ENCODE assay signal across 1 cellular context in genomic region chr16:2905241-2905987, GRCh38.
TF ChIP-seq lines count a peak whose summit lies in the region.

No MANE protein-coding gene starts in this region.

TF ChIP-seq in GM12878, 131 proteins besides CTCF, POLR2A, EP300 and RAD21 (continued from another document and continues in another):
- TF ChIP-seq, protein P1, sequence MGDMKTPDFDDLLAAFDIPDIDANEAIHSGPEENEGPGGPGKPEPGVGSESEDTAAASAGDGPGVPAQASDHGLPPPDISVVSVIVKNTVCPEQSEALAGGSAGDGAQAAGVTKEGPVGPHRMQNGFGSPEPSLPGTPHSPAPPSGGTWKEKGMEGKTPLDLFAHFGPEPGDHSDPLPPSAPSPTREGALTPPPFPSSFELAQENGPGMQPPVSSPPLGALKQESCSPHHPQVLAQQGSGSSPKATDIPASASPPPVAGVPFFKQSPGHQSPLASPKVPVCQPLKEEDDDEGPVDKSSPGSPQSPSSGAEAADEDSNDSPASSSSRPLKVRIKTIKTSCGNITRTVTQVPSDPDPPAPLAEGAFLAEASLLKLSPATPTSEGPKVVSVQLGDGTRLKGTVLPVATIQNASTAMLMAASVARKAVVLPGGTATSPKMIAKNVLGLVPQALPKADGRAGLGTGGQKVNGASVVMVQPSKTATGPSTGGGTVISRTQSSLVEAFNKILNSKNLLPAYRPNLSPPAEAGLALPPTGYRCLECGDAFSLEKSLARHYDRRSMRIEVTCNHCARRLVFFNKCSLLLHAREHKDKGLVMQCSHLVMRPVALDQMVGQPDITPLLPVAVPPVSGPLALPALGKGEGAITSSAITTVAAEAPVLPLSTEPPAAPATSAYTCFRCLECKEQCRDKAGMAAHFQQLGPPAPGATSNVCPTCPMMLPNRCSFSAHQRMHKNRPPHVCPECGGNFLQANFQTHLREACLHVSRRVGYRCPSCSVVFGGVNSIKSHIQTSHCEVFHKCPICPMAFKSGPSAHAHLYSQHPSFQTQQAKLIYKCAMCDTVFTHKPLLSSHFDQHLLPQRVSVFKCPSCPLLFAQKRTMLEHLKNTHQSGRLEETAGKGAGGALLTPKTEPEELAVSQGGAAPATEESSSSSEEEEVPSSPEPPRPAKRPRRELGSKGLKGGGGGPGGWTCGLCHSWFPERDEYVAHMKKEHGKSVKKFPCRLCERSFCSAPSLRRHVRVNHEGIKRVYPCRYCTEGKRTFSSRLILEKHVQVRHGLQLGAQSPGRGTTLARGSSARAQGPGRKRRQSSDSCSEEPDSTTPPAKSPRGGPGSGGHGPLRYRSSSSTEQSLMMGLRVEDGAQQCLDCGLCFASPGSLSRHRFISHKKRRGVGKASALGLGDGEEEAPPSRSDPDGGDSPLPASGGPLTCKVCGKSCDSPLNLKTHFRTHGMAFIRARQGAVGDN (IDR thresholded peaks at IDR 0.05) = no peak
- no peak for TF ChIP-seq MLLT1 (IDR thresholded peaks at IDR 0.05)
- no peak for TF ChIP-seq BRCA1 (IDR thresholded peaks at IDR 0.05; ENCODE audit: low read depth, low read length)
- TF ChIP-seq TAF1 (IDR thresholded peaks at IDR 0.05; ENCODE audit: borderline replicate concordance, low read depth, low read length) = peak; percentile 81; the same call in 1 of the 2 replicates
- peak; percentile 92 for TF ChIP-seq SP1 (IDR thresholded peaks at IDR 0.05; ENCODE audit: low read depth, low read length)
- no peak for TF ChIP-seq BMI1 (IDR thresholded peaks at IDR 0.05; ENCODE audit: borderline replicate concordance)
- TF ChIP-seq PAX8 (IDR thresholded peaks at IDR 0.05) = no peak
- no peak for TF ChIP-seq NRF1 (conservative IDR thresholded peaks at IDR 0.05; ENCODE audit: low read depth, low read length)
- TF ChIP-seq KDM1A (IDR thresholded peaks at IDR 0.05; ENCODE audit: borderline replicate concordance) = no peak
- no peak for TF ChIP-seq RELB (IDR thresholded peaks at IDR 0.05; ENCODE audit: low read depth)
- TF ChIP-seq JUNB (IDR thresholded peaks at IDR 0.05) = no peak
- TF ChIP-seq MTA3 (IDR thresholded peaks at IDR 0.05; ENCODE audit: borderline replicate concordance, low read length) = no peak
- peak; percentile 48; the same call in 1 of the 2 replicates for TF ChIP-seq TCF12 (IDR thresholded peaks at IDR 0.05; ENCODE audit: low read depth, low read length)
- TF ChIP-seq E2F8 (IDR thresholded peaks at IDR 0.05; ENCODE audit: low read depth, partially characterized antibody) = no peak
- TF ChIP-seq EGR1 (IDR thresholded peaks at IDR 0.05; ENCODE audit: borderline replicate concordance in 1 of 2, low read depth in 2 of 2, low read length in 2 of 2) = no peak
- TF ChIP-seq ZSCAN29 (IDR thresholded peaks at IDR 0.05) = no peak
- TF ChIP-seq SMAD1 (IDR thresholded peaks at IDR 0.05; ENCODE audit: low read depth, partially characterized antibody) = no peak
- TF ChIP-seq EED (IDR thresholded peaks at IDR 0.05; ENCODE audit: low read depth) = no peak
- no peak for TF ChIP-seq MYC (IDR thresholded peaks at IDR 0.05; ENCODE audit: insufficient read depth, insufficient read length, insufficient replicate concordance, low read length, severe bottlenecking)
- TF ChIP-seq EZH2 (IDR thresholded peaks at IDR 0.05; ENCODE audit: borderline replicate concordance, control insufficient read depth, low read depth, low read length) = no peak
- TF ChIP-seq SMAD5 (IDR thresholded peaks at IDR 0.05; ENCODE audit: low read depth) = peak; percentile 74; the same call in 1 of the 2 replicates
- TF ChIP-seq PAX5 (IDR thresholded peaks at IDR 0.05; ENCODE audit: borderline replicate concordance, low read depth, low read length) = no peak
- no peak for TF ChIP-seq HDAC2 (IDR thresholded peaks at IDR 0.05)
- TF ChIP-seq, protein P2, sequence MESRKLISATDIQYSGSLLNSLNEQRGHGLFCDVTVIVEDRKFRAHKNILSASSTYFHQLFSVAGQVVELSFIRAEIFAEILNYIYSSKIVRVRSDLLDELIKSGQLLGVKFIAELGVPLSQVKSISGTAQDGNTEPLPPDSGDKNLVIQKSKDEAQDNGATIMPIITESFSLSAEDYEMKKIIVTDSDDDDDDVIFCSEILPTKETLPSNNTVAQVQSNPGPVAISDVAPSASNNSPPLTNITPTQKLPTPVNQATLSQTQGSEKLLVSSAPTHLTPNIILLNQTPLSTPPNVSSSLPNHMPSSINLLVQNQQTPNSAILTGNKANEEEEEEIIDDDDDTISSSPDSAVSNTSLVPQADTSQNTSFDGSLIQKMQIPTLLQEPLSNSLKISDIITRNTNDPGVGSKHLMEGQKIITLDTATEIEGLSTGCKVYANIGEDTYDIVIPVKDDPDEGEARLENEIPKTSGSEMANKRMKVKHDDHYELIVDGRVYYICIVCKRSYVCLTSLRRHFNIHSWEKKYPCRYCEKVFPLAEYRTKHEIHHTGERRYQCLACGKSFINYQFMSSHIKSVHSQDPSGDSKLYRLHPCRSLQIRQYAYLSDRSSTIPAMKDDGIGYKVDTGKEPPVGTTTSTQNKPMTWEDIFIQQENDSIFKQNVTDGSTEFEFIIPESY (IDR thresholded peaks at IDR 0.05) = no peak
- no peak for TF ChIP-seq CBX3 (IDR thresholded peaks at IDR 0.05; ENCODE audit: borderline replicate concordance, low read depth)
- TF ChIP-seq, protein P3, sequence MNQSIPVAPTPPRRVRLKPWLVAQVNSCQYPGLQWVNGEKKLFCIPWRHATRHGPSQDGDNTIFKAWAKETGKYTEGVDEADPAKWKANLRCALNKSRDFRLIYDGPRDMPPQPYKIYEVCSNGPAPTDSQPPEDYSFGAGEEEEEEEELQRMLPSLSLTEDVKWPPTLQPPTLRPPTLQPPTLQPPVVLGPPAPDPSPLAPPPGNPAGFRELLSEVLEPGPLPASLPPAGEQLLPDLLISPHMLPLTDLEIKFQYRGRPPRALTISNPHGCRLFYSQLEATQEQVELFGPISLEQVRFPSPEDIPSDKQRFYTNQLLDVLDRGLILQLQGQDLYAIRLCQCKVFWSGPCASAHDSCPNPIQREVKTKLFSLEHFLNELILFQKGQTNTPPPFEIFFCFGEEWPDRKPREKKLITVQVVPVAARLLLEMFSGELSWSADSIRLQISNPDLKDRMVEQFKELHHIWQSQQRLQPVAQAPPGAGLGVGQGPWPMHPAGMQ (IDR thresholded peaks at IDR 0.05; ENCODE audit: borderline replicate concordance) = no peak
- no peak for TF ChIP-seq IKZF2 (IDR thresholded peaks at IDR 0.05)
- TF ChIP-seq, protein P4, sequence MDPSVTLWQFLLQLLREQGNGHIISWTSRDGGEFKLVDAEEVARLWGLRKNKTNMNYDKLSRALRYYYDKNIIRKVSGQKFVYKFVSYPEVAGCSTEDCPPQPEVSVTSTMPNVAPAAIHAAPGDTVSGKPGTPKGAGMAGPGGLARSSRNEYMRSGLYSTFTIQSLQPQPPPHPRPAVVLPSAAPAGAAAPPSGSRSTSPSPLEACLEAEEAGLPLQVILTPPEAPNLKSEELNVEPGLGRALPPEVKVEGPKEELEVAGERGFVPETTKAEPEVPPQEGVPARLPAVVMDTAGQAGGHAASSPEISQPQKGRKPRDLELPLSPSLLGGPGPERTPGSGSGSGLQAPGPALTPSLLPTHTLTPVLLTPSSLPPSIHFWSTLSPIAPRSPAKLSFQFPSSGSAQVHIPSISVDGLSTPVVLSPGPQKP (IDR thresholded peaks at IDR 0.05; ENCODE audit: low read depth, low read length) = no peak
- TF ChIP-seq WRNIP1 (IDR thresholded peaks at IDR 0.05; ENCODE audit: borderline replicate concordance, low read depth, low read length) = no peak
- no peak for TF ChIP-seq ZBTB11 (CRISPR knock-in tag; IDR thresholded peaks at IDR 0.05)
- TF ChIP-seq REST (IDR thresholded peaks at IDR 0.05; ENCODE audit: low read depth, low read length) = no peak
- no peak for TF ChIP-seq ESRRA (IDR thresholded peaks at IDR 0.05; ENCODE audit: low read length)
- TF ChIP-seq BCL11A (IDR thresholded peaks at IDR 0.05; ENCODE audit: low read depth, low read length) = no peak
